ENCODE assay signal across 9 cellular contexts in genomic region chr11:83284501-83285051, GRCh38. TPM values are rescaled to one million over a fixed set of nuclear protein-coding genes. Genes with fewer than 3 reads are reported as not detected.
DNase-seq lines count a peak whose midpoint lies in the region; ATAC-seq, FAIRE-seq and TF ChIP-seq lines count a peak whose summit lies in the region.
"Had no signal": no experiment of that assay in that cellular context is flagged by ENCODE, and none has a peak within 500 bp of the region (broad histone marks: within the 10 kb centered on the region; RNA-seq: fewer than 3 reads in every experiment).

No MANE protein-coding gene starts in this region.

- H3K27me3 ChIP-seq in cardiac muscle cell (no peaks in the 10 kb centered on the region), liver (ENCODE audit: control insufficient read depth in 4 of 4, insufficient read depth in 4 of 4, low read length in 3 of 4) (no peaks in the 10 kb centered on the region), uterus (no peaks in the 10 kb centered on the region)

- ATAC-seq in Right ventricle myocardium superior (ENCODE audit: poor library complexity) (no peak), GM19452 (IDR thresholded peaks at IDR 0.05; ENCODE audit: unreplicated experiment) (no peak)

- H3K4me1 ChIP-seq in cardiac muscle cell (ENCODE audit: low read depth), result peaks cover 11% of the 10 kb centered on the region
- peaks cover 9 to 50% (median 27%) of the 10 kb centered on the region in 4 donors for H3K4me1 ChIP-seq in liver (ENCODE audit: control insufficient read depth in 4 of 4, insufficient read depth in 4 of 4, low read length in 3 of 4)
- no peaks in the 10 kb centered on the region for H3K4me1 ChIP-seq in uterus

- H3K27me3 Mint-ChIP-seq in activated naive CD8-positive, alpha-beta T cell, result no peaks in the 10 kb centered on the region

- H3K36me3 ChIP-seq in cardiac muscle cell (no peaks in the 10 kb centered on the region), liver (ENCODE audit: control insufficient read depth in 4 of 4, insufficient read depth in 3 of 4, low read depth in 1 of 4, low read length in 3 of 4) (peaks cover 0 to 4% (median 0%) of the 10 kb centered on the region in 4 donors), uterus (no peaks in the 10 kb centered on the region)

- H3K27ac ChIP-seq in cardiac muscle cell (no peak overlapping the region), liver (ENCODE audit: low read depth in 1 of 2, low read length in 2 of 2) (peak overlapping the region in 1 of 2 donors; percentile 98), uterus (peak overlapping the region; percentile 99)

- H3K9me3 ChIP-seq in cardiac muscle cell (ENCODE audit: low read depth) (no peaks in the 10 kb centered on the region), liver (ENCODE audit: control insufficient read depth in 4 of 4, low read length in 3 of 4) (no peaks in the 10 kb centered on the region), uterus (no peaks in the 10 kb centered on the region)

- no peak for FAIRE-seq in HTR-8/SVneo (lab: Jason Lieb, UNC)
- FAIRE-seq: endometrium had no signal

- H3K27ac Mint-ChIP-seq in activated naive CD8-positive, alpha-beta T cell, result peak overlapping the region; percentile 98

- H3K4me3 ChIP-seq in cardiac muscle cell (peak overlapping the region; percentile 78), liver (ENCODE audit: low read depth in 1 of 3, low read length in 3 of 3) (peak overlapping the region; percentile 83 to 94 (median 94)), uterus (peak overlapping the region; percentile 90 to 94)

- no peak for DNase-seq in cardiac muscle cell (ENCODE audit: low read depth in 1 of 2, low spot score in 1 of 2)
- DNase-seq in Right ventricle myocardium superior, result no peak
- no peak for DNase-seq in uterus
- DNase-seq in HTR-8/SVneo (ENCODE audit: insufficient read length, low spot score), result no peak
- no peak for DNase-seq in GM19240 (ENCODE audit: insufficient read length, low spot score)

- TF ChIP-seq CTCF in cardiac muscle cell (IDR thresholded peaks at IDR 0.05; ENCODE audit: low read depth, low read length) (no peak), liver (IDR thresholded peaks at IDR 0.05; ENCODE audit: low read depth, low read length, missing input control) (no peak), uterus (IDR thresholded peaks at IDR 0.05) (no peak)

- H3K4me3 Mint-ChIP-seq in activated naive CD8-positive, alpha-beta T cell, result peak overlapping the region; percentile 94

- peak overlapping the region; percentile 71 to 91 for H3K9ac ChIP-seq in liver (ENCODE audit: low read depth in 1 of 2, low read length in 2 of 2)

- intact Hi-C loops in Right ventricle myocardium superior (cut with DNase I), result no loop called here
- intact Hi-C loops in uterus (cut with DNase I; ENCODE audit: low total_unique reads), result no loop called here

- H3K9me3 Mint-ChIP-seq in activated naive CD8-positive, alpha-beta T cell (ENCODE audit: low read depth), result no peaks in the 10 kb centered on the region

- no peak for TF ChIP-seq POLR2A in uterus (IDR thresholded peaks at IDR 0.05)

- H3K4me1 Mint-ChIP-seq in activated naive CD8-positive, alpha-beta T cell (ENCODE audit: low read depth), result peaks cover 55% of the 10 kb centered on the region

- H3K36me3 Mint-ChIP-seq in activated naive CD8-positive, alpha-beta T cell, result peaks cover 8% of the 10 kb centered on the region

- no peak for TF ChIP-seq RAD21 in liver (IDR thresholded peaks at IDR 0.05)

TF ChIP-seq in liver, 16 proteins besides CTCF, POLR2A, EP300 and RAD21:
- TF ChIP-seq RXRA (IDR thresholded peaks at IDR 0.05) (peak; percentile 25 to 31), HNF4G (IDR thresholded peaks at IDR 0.05) (no peak), ATF3 (IDR thresholded peaks at IDR 0.05) (no peak), YY1 (IDR thresholded peaks at IDR 0.05) (peak; percentile 42), SP1 (IDR thresholded peaks at IDR 0.05) (peak; percentile 20), GABPA (IDR thresholded peaks at IDR 0.05 in 1 of 2, conservative IDR thresholded peaks at IDR 0.05 in 1 of 2) (no peak), FOXA1 (IDR thresholded peaks at IDR 0.05) (no peak), REST (IDR thresholded peaks at IDR 0.05) (no peak), JUND (IDR thresholded peaks at IDR 0.05) (peak in 1 of 2 donors; percentile 42), FOXA2 (IDR thresholded peaks at IDR 0.05) (peak; percentile 63), MAX (IDR thresholded peaks at IDR 0.05) (peak; percentile 12), EGR1 (IDR thresholded peaks at IDR 0.05; ENCODE audit: low read depth in 2 of 2) (no peak), HNF4A (conservative IDR thresholded peaks at IDR 0.05) (peak; percentile 59 to 70), ZBTB33 (IDR thresholded peaks at IDR 0.05) (no peak), TAF1 (conservative IDR thresholded peaks at IDR 0.05) (no peak), NR2F2 (IDR thresholded peaks at IDR 0.05) (peak; percentile 71)

RNA-seq across cellular contexts. Expression of gene CCDC90B, which starts 1.6 kb away (rescaled TPM):
- total RNA-seq in cardiac muscle cell, result 58.8 and 64.7 TPM in 2 replicates
- polyA plus RNA-seq in cardiac muscle cell, result 94.1 and 97.6 TPM in 2 replicates
- 20.1 TPM for total RNA-seq in Right ventricle myocardium superior
- total RNA-seq in liver, result 10 to 100 TPM; 20.7 to 35.6 TPM
- polyA plus RNA-seq in liver, result 10 to 100 TPM; 18.8 to 40.5 TPM
- total RNA-seq in uterus, result 10 to 100 TPM in 3 of 4 donors, 1 to 10 TPM in 1; 7.4 to 87.1 (median 47.7) TPM
